Comparison of ENCODE assay signal across 9 cellular contexts in the genomic region with DNA sequence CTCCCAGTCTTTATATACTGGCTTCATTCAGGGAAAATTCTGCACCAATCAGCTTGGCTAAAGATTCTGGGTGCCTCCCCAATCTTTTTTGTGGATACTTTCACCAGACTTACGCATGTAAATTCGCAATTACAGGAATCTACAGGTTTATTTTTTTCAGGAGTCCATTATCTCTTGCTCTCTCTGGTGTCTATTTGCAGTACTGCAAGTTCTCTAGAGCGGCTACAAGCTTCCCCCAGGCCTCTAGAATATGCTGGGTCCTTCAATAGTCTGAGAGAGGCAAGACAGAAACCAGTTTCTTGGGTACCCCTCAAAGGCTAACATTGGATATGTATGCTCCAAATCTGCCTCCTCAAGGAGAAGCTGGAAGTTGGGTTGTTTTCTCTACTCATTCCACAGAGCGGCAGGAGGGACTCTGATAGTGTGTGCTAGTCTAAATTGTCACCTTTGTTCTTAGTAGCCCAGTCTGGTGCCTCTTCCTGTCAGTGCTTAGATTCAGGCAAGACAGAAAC. TPM values are rescaled to one million over a fixed set of nuclear protein-coding genes. Genes with fewer than 3 reads are reported as not detected.
DNase-seq lines count a peak whose midpoint lies in the region; ATAC-seq, FAIRE-seq and TF ChIP-seq lines count a peak whose summit lies in the region.
"Had no signal": no experiment of that assay in that cellular context is flagged by ENCODE, and none has a peak within 500 bp of the region (broad histone marks: within the 10 kb centered on the region; RNA-seq: fewer than 3 reads in every experiment).

No MANE protein-coding gene starts in this region.

- WGBS in GM12878 (ENCODE audit: insufficient coverage, insufficient replicate concordance, low lambda C conversion rate, missing lambda C conversion rate): 32% methylated on average over 4 of the region's 4 CpGs

- peak; percentile 25 for DNase-seq in stimulated activated CD4-positive, alpha-beta T cell treated with anti-CD3 and anti-CD28 coated beads, Interleukin-1b, Interleukin-23, amount 100 ng/mL, for 48 hours
- DNase-seq in stimulated activated CD4-positive, alpha-beta T cell treated with anti-CD3 and anti-CD28 coated beads, Interleukin-12 subunit alpha, Interleukin-12 subunit beta, amount 100 ng/mL, for 4 hours: no peak
- DNase-seq in NCI-H82 (lab: John Stamatoyannopoulos, UW) (peak; percentile 21), GM12878 (ENCODE audit: low read depth, low spot score) (no peak), NCI-H1417 treated with DMSO at 0.1 percent for 48 hours (lab: John Stamatoyannopoulos, UW) (no peak), NCI-H345 (lab: John Stamatoyannopoulos, UW) (no peak), NCI-H187 treated with DMSO at 0.1 percent for 48 hours (lab: John Stamatoyannopoulos, UW) (no peak)
- peak in 7 of 9 donors; percentile 22 to 67 (median 57) for DNase-seq in naive thymus-derived CD4-positive, alpha-beta T cell

- intact Hi-C loops in GM12878 (cut with micrococcal nuclease; ENCODE audit: unreplicated experiment): loop anchor here (1.0 kb wide), 1 partner anchor 43 kb away; no protein-coding TSS in a partner anchor
- intact Hi-C loops in naive thymus-derived CD4-positive, alpha-beta T cell (cut with micrococcal nuclease): loop anchor here (1.0 to 10.0 kb wide), 8 partner anchors 22 to 271 kb away; no protein-coding TSS in a partner anchor

- no peak overlapping the region; the same call in 1 of the 2 replicates for H2AFZ ChIP-seq in GM12878 (ENCODE audit: control insufficient read depth, low read depth, low read length)

- SMC1A ChIA-PET in GM12878 (lab: Charles Lee; ENCODE audit: uncharacterized antibody, unreplicated experiment): interaction anchor here (0.5 to 2.4 kb wide), 6 partner anchors 15 to 411 kb away, joined by 3 to 17 read pairs (median 4); no protein-coding TSS in a partner anchor

- RAD21 ChIA-PET in GM12878 (lab: Charles Lee; ENCODE audit: unreplicated experiment): interaction anchor here (1.0 to 3.1 kb wide), 3 partner anchors 26 to 155 kb away, joined by 3 to 18 read pairs (median 3); no protein-coding TSS in a partner anchor

- ATAC-seq in GM12878: peak; percentile 82
- peak; percentile 93 for ATAC-seq in naive thymus-derived CD4-positive, alpha-beta T cell

- no peaks in the 10 kb centered on the region for H3K9me3 ChIP-seq in GM12878 (replicated peaks; ENCODE audit: control insufficient read depth, insufficient read depth, low read length)
- H3K9me3 ChIP-seq in naive thymus-derived CD4-positive, alpha-beta T cell (ENCODE audit: control insufficient read depth in 2 of 3, low read length in 3 of 3): no peaks in the 10 kb centered on the region

- peak; percentile 31 for FAIRE-seq in GM12878 (lab: Jason Lieb, UNC)

- TF ChIP-seq CTCF in GM12878 (IDR thresholded peaks at IDR 0.05 in 2 of 3, conservative IDR thresholded peaks at IDR 0.05 in 1 of 3; ENCODE audit: control insufficient read depth in 2 of 3, extremely low read depth in 1 of 3, insufficient read depth in 1 of 3, low read depth in 3 of 3, low read length in 3 of 3): peak; percentile 41 to 61 (median 46)

- peak overlapping the region; percentile 34 to 85 (median 68) for H3K4me3 Mint-ChIP-seq in naive thymus-derived CD4-positive, alpha-beta T cell
- H3K4me3 Mint-ChIP-seq: dendritic cell treated with granulocyte-macrophage colony-stimulating factor and Interleukin-4, amounts not matched to agents 40 ng/mL and 50 ng/mL, for 4 days had no signal

- no peaks in the 10 kb centered on the region for H3K79me2 ChIP-seq in GM12878 (ENCODE audit: control insufficient read depth, insufficient read depth, low read length)

- no peak overlapping the region for H3K4me3 ChIP-seq in GM12878
- peak overlapping the region; percentile 25 for H3K4me3 ChIP-seq in naive thymus-derived CD4-positive, alpha-beta T cell (ENCODE audit: low read length)

- peaks cover 0 to 22% (median 2%) of the 10 kb centered on the region in 11 donors for H3K9me3 Mint-ChIP-seq in naive thymus-derived CD4-positive, alpha-beta T cell
- H3K9me3 Mint-ChIP-seq: dendritic cell treated with granulocyte-macrophage colony-stimulating factor and Interleukin-4, amounts not matched to agents 40 ng/mL and 50 ng/mL, for 4 days had no signal

- H3K36me3 ChIP-seq in GM12878 (ENCODE audit: control insufficient read depth in 2 of 2, insufficient read depth in 2 of 2, low read length in 1 of 2): no peaks in the 10 kb centered on the region
- H3K36me3 ChIP-seq in naive thymus-derived CD4-positive, alpha-beta T cell (ENCODE audit: control insufficient read depth in 2 of 3, insufficient read depth in 3 of 3, low read length in 3 of 3): no peaks in the 10 kb centered on the region

- H3K27ac Mint-ChIP-seq in naive thymus-derived CD4-positive, alpha-beta T cell: peak overlapping the region; percentile 79 to 96 (median 88)
- H3K27ac Mint-ChIP-seq: dendritic cell treated with granulocyte-macrophage colony-stimulating factor and Interleukin-4, amounts not matched to agents 40 ng/mL and 50 ng/mL, for 4 days had no signal

- CTCF ChIA-PET in GM12878 (lab: Yijun Ruan, JAX): interaction anchor here (0.7 to 3.9 kb wide), 18 partner anchors 9 to 346 kb away, joined by 3 to 25 read pairs (median 4); a partner anchor contains a TSS
- CTCF ChIA-PET in naive thymus-derived CD4-positive, alpha-beta T cell (lab: Charles Lee): interaction anchor here (0.6 to 3.1 kb wide), 17 partner anchors 8 to 156 kb away, joined by 3 to 25 read pairs (median 5); a partner anchor contains a TSS

- peaks cover 0 to 10% (median 6%) of the 10 kb centered on the region in 5 donors for H3K36me3 Mint-ChIP-seq in naive thymus-derived CD4-positive, alpha-beta T cell

- TF ChIP-seq EP300 in GM12878 (IDR thresholded peaks at IDR 0.05; ENCODE audit: borderline replicate concordance in 1 of 2, control insufficient read depth in 1 of 2, low read depth in 2 of 2, low read length in 2 of 2): no peak

- H3K27ac ChIP-seq in GM12878 (ENCODE audit: control insufficient read depth, insufficient read depth): no peak overlapping the region
- peak overlapping the region; percentile 57 for H3K27ac ChIP-seq in naive thymus-derived CD4-positive, alpha-beta T cell (ENCODE audit: low read depth, low read length)

- no peaks in the 10 kb centered on the region for H3K4me1 ChIP-seq in GM12878 (ENCODE audit: control insufficient read depth, insufficient read depth, low read length)
- peaks cover 8 to 33% of the 10 kb centered on the region in 2 donors for H3K4me1 ChIP-seq in naive thymus-derived CD4-positive, alpha-beta T cell (ENCODE audit: control insufficient read depth in 2 of 2, insufficient read depth in 2 of 2, low read length in 2 of 2)

- in situ Hi-C loops in GM12878 (cut with MboI): no loop called here

- BruUV-seq in GM12878 (replicated peaks; lab: Mats Ljungman, UMichigan): no TSS peak

- peak; percentile 19; the same call in 1 of the 2 replicates for TF ChIP-seq RAD21 in GM12878 (IDR thresholded peaks at IDR 0.05; ENCODE audit: insufficient read depth, low read depth, low read length)

- no peak overlapping the region for H3K9ac ChIP-seq in GM12878 (ENCODE audit: control insufficient read depth, insufficient read depth, low read length)

- H4K20me1 ChIP-seq in GM12878 (ENCODE audit: control insufficient read depth, insufficient read depth): no peaks in the 10 kb centered on the region

- POLR2A ChIA-PET in GM12878 (lab: Charles Lee): no interaction called here
- POLR2A ChIA-PET in naive thymus-derived CD4-positive, alpha-beta T cell (lab: Charles Lee): interaction anchor here (0.7 to 4.2 kb wide), 8 partner anchors 9 to 174 kb away, joined by 3 to 40 read pairs (median 4); a partner anchor contains a TSS

- H3K4me2 ChIP-seq in GM12878 (ENCODE audit: control insufficient read depth, insufficient read depth): no peak overlapping the region

- no peaks in the 10 kb centered on the region for H3K27me3 Mint-ChIP-seq in naive thymus-derived CD4-positive, alpha-beta T cell

- no peaks in the 10 kb centered on the region for H3K27me3 ChIP-seq in GM12878 (replicated peaks in 1 of 2; ENCODE audit: control insufficient read depth in 2 of 2, insufficient read depth in 2 of 2, low read length in 1 of 2)
- H3K27me3 ChIP-seq in naive thymus-derived CD4-positive, alpha-beta T cell (ENCODE audit: control insufficient read depth in 2 of 2, insufficient read depth in 2 of 2, low read length in 2 of 2): no peaks in the 10 kb centered on the region

- peaks cover 30 to 53% (median 48%) of the 10 kb centered on the region in 7 donors for H3K4me1 Mint-ChIP-seq in naive thymus-derived CD4-positive, alpha-beta T cell

- no peak for TF ChIP-seq POLR2A in GM12878 (IDR thresholded peaks at IDR 0.05; ENCODE audit: low read depth, low read length)

TF ChIP-seq in GM12878, 131 proteins besides CTCF, POLR2A, EP300 and RAD21:
- TF ChIP-seq SMC3 (IDR thresholded peaks at IDR 0.05; ENCODE audit: borderline replicate concordance, low read length) (peak; percentile 47; the same call in 1 of the 2 replicates), PAX8 (IDR thresholded peaks at IDR 0.05) (no peak)

RNA-seq across cellular contexts. Expression of a gene that starts 58.5 kb away (rescaled TPM):
- total RNA-seq in GM12878 (2013; cell fraction: nucleolus; rRNA removed): not detected in 2 replicates
- not detected in 2 replicates for total RNA-seq in GM12878 (2014; rRNA removed)
- not detected in 2 replicates for total RNA-seq in GM12878 (2014; rRNA removed; fragmentation: Illumina TruSeq; extraction: Trizol)
- total RNA-seq in GM12878 (2021): not detected in 2 replicates
- polyA plus RNA-seq in GM12878 (2011; ENCODE audit: low read depth): not detected
- polyA plus RNA-seq in GM12878 (2011; rRNA removed): not detected in 2 replicates
- polyA plus RNA-seq in GM12878 (2011; cell fraction: cytosol; rRNA removed): not detected in 2 replicates
- not detected in 2 replicates for polyA plus RNA-seq in GM12878 (2011; cell fraction: nucleus; rRNA removed)
- polyA plus RNA-seq in GM12878 (2012): not detected in 2 replicates
- not detected in 2 replicates for polyA plus RNA-seq in GM12878 (2014; fragmentation: Illumina TruSeq; extraction: Trizol)
- polyA plus RNA-seq in GM12878 (2014; fragmentation: Nextera tagmentation; extraction: Ambion mirVana): not detected
- polyA plus RNA-seq in GM12878 (2014; rRNA removed): not detected in 2 replicates
- not detected for polyA plus RNA-seq in GM12878 (2016; fragmentation: Nextera tagmentation; extraction: Ambion mirVana)
- not detected in 2 replicates for polyA minus RNA-seq in GM12878 (2011; rRNA and poly(A)+ RNA removed)
- not detected in 2 replicates for polyA minus RNA-seq in GM12878 (2011; cell fraction: cytosol; rRNA and poly(A)+ RNA removed)
- not detected in 2 replicates for polyA minus RNA-seq in GM12878 (2011; cell fraction: nucleus; rRNA and poly(A)+ RNA removed)
- not detected for total RNA-seq in naive thymus-derived CD4-positive, alpha-beta T cell
- not detected for polyA plus RNA-seq in naive thymus-derived CD4-positive, alpha-beta T cell

Comparison
In these comparisons a context has a peak if more than half of its experiments do, and no peak if none do; other contexts are left out.
1. DNase-seq: peak in stimulated activated CD4-positive, alpha-beta T cell treated with anti-CD3 and anti-CD28 coated beads, Interleukin-1b, Interleukin-23, amount 100 ng/mL, for 48 hours (single experiment), NCI-H82 (single experiment) and naive thymus-derived CD4-positive, alpha-beta T cell (7 of 9); none in stimulated activated CD4-positive, alpha-beta T cell treated with anti-CD3 and anti-CD28 coated beads, Interleukin-12 subunit alpha, Interleukin-12 subunit beta, amount 100 ng/mL, for 4 hours (single experiment), GM12878 (single experiment), NCI-H1417 treated with DMSO at 0.1 percent for 48 hours (single experiment), NCI-H345 (single experiment) and NCI-H187 treated with DMSO at 0.1 percent for 48 hours (single experiment).